In genomic region chr1:97640677-97641076, GRCh38 we compare ENCODE assay signal across 20 cellular contexts.
"Had no signal": no experiment of that assay in that cellular context is flagged by ENCODE, and none has a peak within 500 bp of the region (broad histone marks: within the 10 kb centered on the region; RNA-seq: fewer than 3 reads in every experiment).

No MANE protein-coding gene starts in this region.

- H3K9me3 ChIP-seq: body of pancreas, testis, vagina had no signal

- H3K27me3 ChIP-seq: body of pancreas, left lung, spleen, testis, vagina had no signal

- H3K4me3 ChIP-seq: body of pancreas, left lung, lung, spleen, testis, vagina had no signal

- ATAC-seq: body of pancreas; left lung; natural killer cell treated with Interleukin-12 subunit alpha and Interleukin-12 subunit beta and Interleukin-15 and Interleukin-18, amount 100 ng/mL, for 72 hours had no signal

- H3K4me1 ChIP-seq: body of pancreas, left lung, spleen, vagina had no signal

- H3K27ac ChIP-seq: body of pancreas, left lung, spleen, testis, vagina had no signal

- DNase-seq: activated CD4-positive, alpha-beta T cell treated with anti-CD3 and anti-CD28 coated beads for 1 hour; activated CD4-positive, alpha-beta T cell treated with anti-CD3 and anti-CD28 coated beads, Interleukin-2, amount 50 U/mL, for 1 hour; activated gamma-delta T cell treated with Interleukin-2 at 50 U/mL for 16 hours; activated T-cell treated with anti-CD3 and anti-CD28 coated beads, Interleukin-2, amount 50 U/mL, for 1 hour; anterior cingulate cortex; body of pancreas; erythroblast; glutamatergic neuron; hippocampal formation; kidney glomerular epithelial cell; left lung; midbrain; spleen; stimulated activated CD4-positive, alpha-beta T cell treated with anti-CD3 and anti-CD28 coated beads, Interleukin-4, amount 100 ng/mL, for 1 hour; stimulated activated naive CD4-positive, alpha-beta T cell; testis; trophoblast cell had no signal
